18 cellular contexts compared by ENCODE assay signal in genomic region chr12:132466241-132467188, GRCh38. TPM values are rescaled to one million over a fixed set of nuclear protein-coding genes. Genes with fewer than 3 reads are reported as not detected.
A peak's percentile ranks its signal among the peaks of the same experiment; 100 is the strongest.
DNase-seq lines count a peak whose midpoint lies in the region; ATAC-seq and TF ChIP-seq lines count a peak whose summit lies in the region.
"Had no signal": no experiment of that assay in that cellular context is flagged by ENCODE, and none has a peak within 500 bp of the region (broad histone marks: within the 10 kb centered on the region; RNA-seq: fewer than 3 reads in every experiment).

No MANE protein-coding gene starts in this region.

- H3K4me3 ChIP-seq in choroid plexus epithelial cell (ENCODE audit: low read depth, low read length) (no peak overlapping the region), psoas muscle (no peak overlapping the region)
- H3K4me3 ChIP-seq: hepatocyte, right lobe of liver, SJCRH30 had no signal

- WGBS in psoas muscle, 3 donors, result 61 to 63% (median 62%) methylated on average over 18 of the region's 18 CpGs

- peaks cover 14% of the 10 kb centered on the region for H3K4me1 Mint-ChIP-seq in T-helper 2 cell treated with Interferon-gamma antibody and Interleukin-4, amounts not matched to agents 5 μg/mL and 100 μg/mL, for 36 hours (ENCODE audit: low read depth)

- no peaks in the 10 kb centered on the region for H3K9me3 ChIP-seq in psoas muscle
- H3K9me3 ChIP-seq: right lobe of liver, SJCRH30 had no signal

- no peaks in the 10 kb centered on the region for H3K9me3 Mint-ChIP-seq in T-helper 2 cell treated with Interferon-gamma antibody and Interleukin-4, amounts not matched to agents 5 μg/mL and 100 μg/mL, for 36 hours
- H3K9me3 Mint-ChIP-seq: stimulated activated effector memory CD8-positive, alpha-beta T cell treated with anti-CD3 and anti-CD28 coated beads, Interleukin-12 subunit alpha, Interleukin-12 subunit beta, amount 100 ng/mL, for 72 hours had no signal

- H3K27me3 ChIP-seq in psoas muscle (ENCODE audit: insufficient read depth in 3 of 3, low read length in 2 of 3), result peaks cover 0 to 40% (median 12%) of the 10 kb centered on the region in 3 donors
- H3K27me3 ChIP-seq: hepatocyte, right lobe of liver, SJCRH30 had no signal

- H3K4me3 Mint-ChIP-seq in T-helper 2 cell treated with Interferon-gamma antibody and Interleukin-4, amounts not matched to agents 5 μg/mL and 100 μg/mL, for 36 hours, result no peak overlapping the region
- H3K4me3 Mint-ChIP-seq: CD4-positive, alpha-beta T cell; stimulated activated effector memory CD8-positive, alpha-beta T cell treated with anti-CD3 and anti-CD28 coated beads, Interleukin-12 subunit alpha, Interleukin-12 subunit beta, amount 100 ng/mL, for 72 hours had no signal

- H3K36me3 ChIP-seq in psoas muscle (ENCODE audit: insufficient read depth in 1 of 2, low read depth in 1 of 2), result no peaks in the 10 kb centered on the region
- H3K36me3 ChIP-seq: right lobe of liver, SJCRH30 had no signal

- ATAC-seq in psoas muscle, result no peak
- no peak for ATAC-seq in HG03045 (IDR thresholded peaks at IDR 0.05; ENCODE audit: unreplicated experiment)
- ATAC-seq: PC-3; stimulated activated effector memory CD8-positive, alpha-beta T cell treated with anti-CD3 and anti-CD28 coated beads, Interleukin-12 subunit alpha, Interleukin-12 subunit beta, amount 100 ng/mL, for 72 hours had no signal

- H3K27ac Mint-ChIP-seq in T-helper 2 cell treated with Interferon-gamma antibody and Interleukin-4, amounts not matched to agents 5 μg/mL and 100 μg/mL, for 36 hours, result peak overlapping the region; percentile 57
- H3K27ac Mint-ChIP-seq: CD4-positive, alpha-beta T cell; stimulated activated effector memory CD8-positive, alpha-beta T cell treated with anti-CD3 and anti-CD28 coated beads, Interleukin-12 subunit alpha, Interleukin-12 subunit beta, amount 100 ng/mL, for 72 hours had no signal

- POLR2A ChIA-PET in HEK293T (lab: Yijun Ruan, JAX), result no interaction called here

- CTCF ChIA-PET in HEK293T (lab: Yijun Ruan, JAX), result no interaction called here

- no peaks in the 10 kb centered on the region for H3K4me1 ChIP-seq in psoas muscle
- H3K4me1 ChIP-seq: right lobe of liver, SJCRH30 had no signal

- no peaks in the 10 kb centered on the region for H3K36me3 Mint-ChIP-seq in T-helper 2 cell treated with Interferon-gamma antibody and Interleukin-4, amounts not matched to agents 5 μg/mL and 100 μg/mL, for 36 hours (ENCODE audit: low read depth)

- H3K27me3 Mint-ChIP-seq in T-helper 2 cell treated with Interferon-gamma antibody and Interleukin-4, amounts not matched to agents 5 μg/mL and 100 μg/mL, for 36 hours (ENCODE audit: low read depth), result peaks cover 13% of the 10 kb centered on the region
- H3K27me3 Mint-ChIP-seq: CD4-positive, alpha-beta T cell had no signal

- DNase-seq in T-helper 2 cell treated with Interferon-gamma antibody and Interleukin-4, amounts not matched to agents 5 μg/mL and 100 μg/mL, for 36 hours (ENCODE audit: low spot score), result no peak
- no peak for DNase-seq in T-helper 2 cell
- peak; percentile 99 for DNase-seq in NCI-H82 (lab: John Stamatoyannopoulos, UW)
- peak; percentile 13 for DNase-seq in choroid plexus epithelial cell (ENCODE audit: low read depth)
- DNase-seq in psoas muscle, result peak; percentile 8 to 34
- DNase-seq in HEK293T (ENCODE audit: extremely low spot score), result no peak
- DNase-seq in AG08395 (ENCODE audit: low spot score), result no peak
- DNase-seq: activated effector memory CD4-positive, alpha-beta T cell treated with Interleukin-2 at 50 U/mL for 16 hours; CD4-positive, alpha-beta T cell; dermis blood vessel endothelial cell; H7; NCI-H1417 treated with DMSO at 0.1 percent for 48 hours; PC-3; SJCRH30 had no signal

- H3K27ac ChIP-seq in psoas muscle, result no peak overlapping the region
- H3K27ac ChIP-seq: hepatocyte, right lobe of liver, SJCRH30 had no signal

- intact Hi-C loops in psoas muscle (cut with DNase I), result no loop called here

- no peak for TF ChIP-seq CTCF in choroid plexus epithelial cell (conservative IDR thresholded peaks at IDR 0.05; ENCODE audit: low read depth, low read length)
- TF ChIP-seq CTCF in psoas muscle (IDR thresholded peaks at IDR 0.05), result no peak

TF ChIP-seq in HEK293T, 16 proteins besides CTCF, POLR2A, EP300 and RAD21:
- no peak for TF ChIP-seq ZNF384 (IDR thresholded peaks at IDR 0.05)
- no peak for TF ChIP-seq ELF4 (IDR thresholded peaks at IDR 0.05)
- no peak for TF ChIP-seq SUZ12 (IDR thresholded peaks at IDR 0.05)
- no peak for TF ChIP-seq SP1 (IDR thresholded peaks at IDR 0.05)
- TF ChIP-seq L3MBTL2 (conservative IDR thresholded peaks at IDR 0.05), result no peak
- no peak for TF ChIP-seq NFRKB (IDR thresholded peaks at IDR 0.05)
- no peak for TF ChIP-seq FOXK2 (IDR thresholded peaks at IDR 0.05)
- TF ChIP-seq LEF1 (IDR thresholded peaks at IDR 0.05; ENCODE audit: borderline replicate concordance), result no peak
- TF ChIP-seq ARNT (IDR thresholded peaks at IDR 0.05), result no peak
- no peak for TF ChIP-seq TARDBP (IDR thresholded peaks at IDR 0.05)
- TF ChIP-seq FOXM1 (IDR thresholded peaks at IDR 0.05; ENCODE audit: borderline replicate concordance), result no peak
- TF ChIP-seq, protein P1, sequence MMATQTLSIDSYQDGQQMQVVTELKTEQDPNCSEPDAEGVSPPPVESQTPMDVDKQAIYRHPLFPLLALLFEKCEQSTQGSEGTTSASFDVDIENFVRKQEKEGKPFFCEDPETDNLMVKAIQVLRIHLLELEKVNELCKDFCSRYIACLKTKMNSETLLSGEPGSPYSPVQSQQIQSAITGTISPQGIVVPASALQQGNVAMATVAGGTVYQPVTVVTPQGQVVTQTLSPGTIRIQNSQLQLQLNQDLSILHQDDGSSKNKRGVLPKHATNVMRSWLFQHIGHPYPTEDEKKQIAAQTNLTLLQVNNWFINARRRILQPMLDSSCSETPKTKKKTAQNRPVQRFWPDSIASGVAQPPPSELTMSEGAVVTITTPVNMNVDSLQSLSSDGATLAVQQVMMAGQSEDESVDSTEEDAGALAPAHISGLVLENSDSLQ (IDR thresholded peaks at IDR 0.05), result no peak
- TF ChIP-seq BHLHE40 (IDR thresholded peaks at IDR 0.05; ENCODE audit: borderline replicate concordance), result no peak
- no peak for TF ChIP-seq CTBP1 (IDR thresholded peaks at IDR 0.05; ENCODE audit: borderline replicate concordance)
- TF ChIP-seq HDGF (IDR thresholded peaks at IDR 0.05; ENCODE audit: borderline replicate concordance), result no peak
- no peak for TF ChIP-seq FOXA1 (IDR thresholded peaks at IDR 0.05)

RNA-seq across cellular contexts. Expression of gene FBRSL1, which starts 23.4 kb away (rescaled TPM):
- 10 to 100 TPM; 40.1 to 54.5 (median 43.0) TPM for total RNA-seq in psoas muscle
- polyA plus RNA-seq in psoas muscle, result 10 to 100 TPM; 23.0 to 37.8 (median 32.8) TPM

Comparison
In these comparisons a context has a peak if more than half of its experiments do, and no peak if none do; other contexts are left out.
1. DNase-seq: peak in NCI-H82 (single experiment), choroid plexus epithelial cell (single experiment) and psoas muscle (2 of 2); none in T-helper 2 cell treated with Interferon-gamma antibody and Interleukin-4, amounts not matched to agents 5 μg/mL and 100 μg/mL, for 36 hours (single experiment), T-helper 2 cell (0 of 5), HEK293T (single experiment) and AG08395 (single experiment).